18 cellular contexts compared by ENCODE assay signal in genomic region chr3:150334974-150335373, GRCh38.
DNase-seq lines count a peak whose midpoint lies in the region; ATAC-seq, FAIRE-seq and TF ChIP-seq lines count a peak whose summit lies in the region.
"Had no signal": no experiment of that assay in that cellular context is flagged by ENCODE, and none has a peak within 500 bp of the region (broad histone marks: within the 10 kb centered on the region; RNA-seq: fewer than 3 reads in every experiment).

No MANE protein-coding gene starts in this region.

- no peak overlapping the region for H3K4me3 ChIP-seq in epithelial cell of esophagus (ENCODE audit: low read length)
- no peak overlapping the region for H3K4me3 ChIP-seq in smooth muscle cell
- H3K4me3 ChIP-seq: BLaER1, HAP-1 had no signal

- DNase-seq in GM12892 (ENCODE audit: insufficient read length) (no peak), RCC 7860 (ENCODE audit: low spot score) (no peak), epithelial cell of esophagus (ENCODE audit: low read depth) (peak; percentile 47), smooth muscle cell (lab: John Stamatoyannopoulos, UW; ENCODE audit: unreplicated experiment) (no peak), NCI-H2196 (lab: John Stamatoyannopoulos, UW; ENCODE audit: unreplicated experiment) (no peak), NCI-H1048 (lab: John Stamatoyannopoulos, UW) (no peak)
- DNase-seq: AML-193; Caco-2; CD8-positive, alpha-beta memory T cell; GF-D8; GOT3; HFFc6 had no signal

- H2AFZ ChIP-seq in smooth muscle cell (ENCODE audit: low read depth): no peak overlapping the region

- no peaks in the 10 kb centered on the region for H3K9me3 ChIP-seq in smooth muscle cell (replicated peaks; ENCODE audit: low read depth)
- H3K9me3 ChIP-seq: BLaER1, HAP-1 had no signal

- H3K4me1 ChIP-seq in smooth muscle cell (ENCODE audit: low read depth): no peaks in the 10 kb centered on the region
- H3K4me1 ChIP-seq: BLaER1 had no signal

- no peaks in the 10 kb centered on the region for H4K20me1 ChIP-seq in smooth muscle cell (ENCODE audit: low read depth)
- H4K20me1 ChIP-seq: BLaER1 had no signal

- H3K27ac ChIP-seq in smooth muscle cell (ENCODE audit: low read depth): peak overlapping the region; percentile 38
- H3K27ac ChIP-seq: 22Rv1, BLaER1, HL-60 had no signal

- no peaks in the 10 kb centered on the region for H3K79me2 ChIP-seq in smooth muscle cell (ENCODE audit: low read depth)

- no peak for TF ChIP-seq CTCF in epithelial cell of esophagus (IDR thresholded peaks at IDR 0.05; ENCODE audit: insufficient read depth, low read depth, low read length, missing control alignments)
- no peak for TF ChIP-seq CTCF in smooth muscle cell (IDR thresholded peaks at IDR 0.05; ENCODE audit: borderline replicate concordance, insufficient read depth, poor library complexity, severe bottlenecking)

- no peak overlapping the region for H3K9ac ChIP-seq in smooth muscle cell (ENCODE audit: low read depth)
- H3K9ac ChIP-seq: BLaER1 had no signal

- H3K36me3 ChIP-seq in smooth muscle cell (ENCODE audit: low read depth): no peaks in the 10 kb centered on the region
- H3K36me3 ChIP-seq: BLaER1, HAP-1 had no signal

- H3F3A ChIP-seq in smooth muscle cell (ENCODE audit: low read depth): no peaks in the 10 kb centered on the region

- FAIRE-seq in GM12892 (lab: Jason Lieb, UNC): peak; percentile 9
- FAIRE-seq in RCC 7860 (lab: Jason Lieb, UNC): peak; percentile 18
- FAIRE-seq: GM18507 had no signal

- WGBS in smooth muscle cell (ENCODE audit: low lambda C conversion rate): 67% methylated on average over 3 of the region's 3 CpGs

- H3K27me3 ChIP-seq in smooth muscle cell (ENCODE audit: low read depth): no peaks in the 10 kb centered on the region
- H3K27me3 ChIP-seq: BLaER1 had no signal

- peak overlapping the region; percentile 3 for H3K4me2 ChIP-seq in smooth muscle cell
- H3K4me2 ChIP-seq: BLaER1 had no signal

- no peak for ATAC-seq in HG03521 (IDR thresholded peaks at IDR 0.05; ENCODE audit: unreplicated experiment)

- TF ChIP-seq POLR2A in GM12892 (IDR thresholded peaks at IDR 0.05; ENCODE audit: low read depth, low read length): no peak
